16 cellular contexts compared by ENCODE assay signal in genomic region chr10:132374176-132374575, GRCh38. TPM values are rescaled to one million over a fixed set of nuclear protein-coding genes. Genes with fewer than 3 reads are reported as not detected.
DNase-seq lines count a peak whose midpoint lies in the region; ATAC-seq and TF ChIP-seq lines count a peak whose summit lies in the region.
"Had no signal": no experiment of that assay in that cellular context is flagged by ENCODE, and none has a peak within 500 bp of the region (broad histone marks: within the 10 kb centered on the region; RNA-seq: fewer than 3 reads in every experiment).

No MANE protein-coding gene starts in this region.

- peaks cover 21% of the 10 kb centered on the region for H3K4me1 Mint-ChIP-seq in GM23338

- peak overlapping the region; percentile 31 for H3K9ac ChIP-seq in neuronal stem cell (ENCODE audit: low read depth, low read length, poor library complexity)
- H3K9ac ChIP-seq in mammary epithelial cell (ENCODE audit: insufficient read depth, low read length): no peak overlapping the region

- peak overlapping the region; percentile 92 for H2AK5ac ChIP-seq in neuronal stem cell (ENCODE audit: low read depth, low read length)

- ATAC-seq in Right ventricle myocardium inferior: no peak
- ATAC-seq in heart right ventricle: no peak
- ATAC-seq in RWPE2 (ENCODE audit: low read depth): no peak
- ATAC-seq in GM23338: no peak
- ATAC-seq in GM21786 (IDR thresholded peaks at IDR 0.05; ENCODE audit: unreplicated experiment): no peak
- ATAC-seq: A549 had no signal

- no peak overlapping the region for H3K18ac ChIP-seq in neuronal stem cell (ENCODE audit: low read length)

- H2BK12ac ChIP-seq in neuronal stem cell (ENCODE audit: low read length): no peak overlapping the region

- no peak overlapping the region for H3K27ac ChIP-seq in heart right ventricle
- no peak overlapping the region for H3K27ac ChIP-seq in RWPE2 (ENCODE audit: poor library complexity, severe bottlenecking)
- H3K27ac ChIP-seq in neuronal stem cell (replicated peaks; ENCODE audit: low read length): no peak overlapping the region
- no peak overlapping the region for H3K27ac ChIP-seq in mammary epithelial cell (ENCODE audit: insufficient read depth, low read depth, low read length)
- no peak overlapping the region for H3K27ac ChIP-seq in GM23338 (ENCODE audit: low read depth)
- H3K27ac ChIP-seq: A549, C4-2B had no signal

- no peak overlapping the region for H4K8ac ChIP-seq in neuronal stem cell (ENCODE audit: low read depth, low read length)

- H3K9me2 ChIP-seq in GM23338 (ENCODE audit: insufficient read depth): no peaks in the 10 kb centered on the region

- H3K9me3 ChIP-seq in heart right ventricle (no peaks in the 10 kb centered on the region), RWPE2 (ENCODE audit: severe bottlenecking) (no peaks in the 10 kb centered on the region), neuronal stem cell (replicated peaks in 1 of 2; ENCODE audit: control insufficient read depth in 2 of 2, insufficient read depth in 1 of 2, low read depth in 1 of 2, low read length in 2 of 2) (no peaks in the 10 kb centered on the region), mammary epithelial cell (replicated peaks; ENCODE audit: insufficient read depth, low read length) (no peaks in the 10 kb centered on the region)
- H3K9me3 ChIP-seq: A549 had no signal

- H3K27me3 Mint-ChIP-seq in GM23338 (ENCODE audit: insufficient read depth, low read depth, poor library complexity): peaks cover 10% of the 10 kb centered on the region

- H3K9me3 Mint-ChIP-seq in GM23338: no peaks in the 10 kb centered on the region

- BruUV-seq in mammary epithelial cell (replicated peaks; lab: Mats Ljungman, UMichigan): no TSS peak

- no peaks in the 10 kb centered on the region for H3F3A ChIP-seq in GM23338 (replicated peaks; ENCODE audit: low read depth)

- no peaks in the 10 kb centered on the region for H4K20me1 ChIP-seq in mammary epithelial cell (ENCODE audit: insufficient read depth, low read length)
- no peaks in the 10 kb centered on the region for H4K20me1 ChIP-seq in GM23338 (replicated peaks; ENCODE audit: insufficient read depth)

- intact Hi-C loops in Right ventricle myocardium inferior (cut with DNase I) (no loop called here), heart right ventricle (cut with DNase I) (no loop called here), mammary epithelial cell (cut with micrococcal nuclease) (loop anchor here (5.0 kb wide), 1 partner anchor 152 kb away; no protein-coding TSS in a partner anchor)

- H3K23ac ChIP-seq in neuronal stem cell (ENCODE audit: low read depth, low read length, poor library complexity): peak overlapping the region; percentile 49

- DNase-seq in Right ventricle myocardium inferior (ENCODE audit: missing footprints) (peak; percentile 55), heart right ventricle (no peak), RWPE2 (ENCODE audit: low spot score) (peak; percentile 24), neuronal stem cell (ENCODE audit: low spot score) (no peak), mammary epithelial cell (no peak), GM23338 (ENCODE audit: low spot score) (no peak)
- DNase-seq: DMS 273 treated with DMSO at 0.1 percent for 48 hours, GF-D8, NCI-H1092, NCI-H146, NCI-H2081 treated with DMSO at 0.1 percent for 48 hours, NCI-H510A, SHP77 had no signal

- H3K79me2 ChIP-seq in mammary epithelial cell (ENCODE audit: insufficient read depth, low read length): no peaks in the 10 kb centered on the region
- H3K79me2 ChIP-seq in GM23338 (replicated peaks; ENCODE audit: insufficient read depth): no peaks in the 10 kb centered on the region

- no peak overlapping the region for H3K27ac Mint-ChIP-seq in GM23338

- H3K4me2 ChIP-seq in neuronal stem cell (ENCODE audit: insufficient read depth, low read length, poor library complexity, severe bottlenecking) (no peak overlapping the region), mammary epithelial cell (ENCODE audit: insufficient read depth, low read depth, low read length) (no peak overlapping the region), GM23338 (no peak overlapping the region)
- H3K4me2 ChIP-seq: A549 had no signal

- H4K91ac ChIP-seq in neuronal stem cell (ENCODE audit: low read depth, low read length, poor library complexity): no peak overlapping the region

- CTCF ChIA-PET in mammary epithelial cell (lab: Charles Lee; ENCODE audit: low non-redundant PET): no interaction called here

- no peak overlapping the region for H3K4ac ChIP-seq in neuronal stem cell (ENCODE audit: low read length)

- in situ Hi-C loops in mammary epithelial cell (cut with MboI; ENCODE audit: low sequenced_read_pairs in 2 of 2): no loop called here

- dilution Hi-C loops in mammary epithelial cell (cut with HindIII; ENCODE audit: low sequenced_read_pairs): no loop called here

- H2BK15ac ChIP-seq in neuronal stem cell (ENCODE audit: low read length): no peak overlapping the region

- no peaks in the 10 kb centered on the region for H3K79me1 ChIP-seq in neuronal stem cell (ENCODE audit: low read depth, low read length)

- H2BK5ac ChIP-seq in neuronal stem cell (ENCODE audit: low read length): peak overlapping the region; percentile 43

- no peak overlapping the region for H3K4me3 Mint-ChIP-seq in GM23338

- H3K4me3 ChIP-seq in heart right ventricle (no peak overlapping the region), RWPE2 (ENCODE audit: severe bottlenecking) (no peak overlapping the region), neuronal stem cell (ENCODE audit: low read length in 2 of 2) (no peak overlapping the region), mammary epithelial cell (replicated peaks in 1 of 3; ENCODE audit: insufficient read depth in 1 of 3, low read depth in 2 of 3, low read length in 3 of 3) (no peak overlapping the region), GM23338 (no peak overlapping the region)
- H3K4me3 ChIP-seq: A549 had no signal

- TF ChIP-seq CTCF in heart right ventricle (IDR thresholded peaks at IDR 0.05): no peak
- TF ChIP-seq CTCF in RWPE2 (IDR thresholded peaks at IDR 0.05; ENCODE audit: poor library complexity, severe bottlenecking): no peak
- TF ChIP-seq CTCF in mammary epithelial cell (conservative IDR thresholded peaks at IDR 0.05 in 1 of 2, IDR thresholded peaks at IDR 0.05 in 1 of 2; ENCODE audit: extremely low read depth in 1 of 2, insufficient read depth in 1 of 2, low read depth in 1 of 2, low read length in 2 of 2): no peak
- TF ChIP-seq CTCF in GM23338 (conservative IDR thresholded peaks at IDR 0.05; ENCODE audit: low read depth in 2 of 2): no peak

- peaks cover 0 to 3% (median 0%) of the 10 kb centered on the region in 7 donors for H3K27me3 ChIP-seq in heart right ventricle
- no peaks in the 10 kb centered on the region for H3K27me3 ChIP-seq in RWPE2 (ENCODE audit: insufficient read depth, poor library complexity, severe bottlenecking)
- no peaks in the 10 kb centered on the region for H3K27me3 ChIP-seq in neuronal stem cell (ENCODE audit: control insufficient read depth in 3 of 3, insufficient read depth in 3 of 3, low read depth in 1 of 3, low read length in 3 of 3)
- no peaks in the 10 kb centered on the region for H3K27me3 ChIP-seq in mammary epithelial cell (ENCODE audit: insufficient read depth, low read length)
- no peaks in the 10 kb centered on the region for H3K27me3 ChIP-seq in GM23338 (ENCODE audit: insufficient read depth)

- 82 to 92% methylated on average over 8 of the region's 8 CpGs for WGBS in heart right ventricle, 2 donors
- WGBS in neuronal stem cell (ENCODE audit: extremely low coverage in 2 of 2, insufficient read length in 2 of 2, insufficient replicate concordance in 1 of 2), 2 donors: no CpG with 5 or more reads among the region's 8 CpGs
- 74% methylated on average over 6 of the region's 8 CpGs for WGBS in mammary epithelial cell (ENCODE audit: low coverage, missing lambda C conversion rate)

- H3K14ac ChIP-seq in neuronal stem cell (ENCODE audit: low read length): no peak overlapping the region

- H2AFZ ChIP-seq in neuronal stem cell (ENCODE audit: low read length) (no peak overlapping the region), mammary epithelial cell (ENCODE audit: low read depth, low read length) (no peak overlapping the region), GM23338 (no peak overlapping the region)

- H3K36me3 Mint-ChIP-seq in GM23338 (ENCODE audit: low read depth): peaks cover under 1% of the 10 kb centered on the region; the same call in 2 of the 3 replicates

- H3K36me3 ChIP-seq in heart right ventricle (no peaks in the 10 kb centered on the region), RWPE2 (ENCODE audit: low read depth) (no peaks in the 10 kb centered on the region), neuronal stem cell (replicated peaks in 1 of 2; ENCODE audit: control insufficient read depth in 2 of 2, insufficient read depth in 2 of 2, low read length in 2 of 2) (peaks cover 0 to 6% of the 10 kb centered on the region in 2 donors), mammary epithelial cell (ENCODE audit: insufficient read depth, low read length) (no peaks in the 10 kb centered on the region), GM23338 (ENCODE audit: insufficient read depth) (no peaks in the 10 kb centered on the region)

- peaks cover 0 to 12% (median 0%) of the 10 kb centered on the region in 9 donors for H3K4me1 ChIP-seq in heart right ventricle
- no peaks in the 10 kb centered on the region for H3K4me1 ChIP-seq in RWPE2 (ENCODE audit: insufficient read depth, poor library complexity, severe bottlenecking)
- H3K4me1 ChIP-seq in neuronal stem cell (ENCODE audit: control insufficient read depth in 2 of 2, insufficient read depth in 1 of 2, low read depth in 1 of 2, low read length in 2 of 2): no peaks in the 10 kb centered on the region
- H3K4me1 ChIP-seq in mammary epithelial cell (ENCODE audit: insufficient read depth, low read length): no peaks in the 10 kb centered on the region
- H3K4me1 ChIP-seq in GM23338 (ENCODE audit: insufficient read depth): no peaks in the 10 kb centered on the region
- H3K4me1 ChIP-seq: A549 had no signal

- H2BK120ac ChIP-seq in neuronal stem cell (ENCODE audit: low read depth, low read length): no peak overlapping the region

RNA-seq across cellular contexts. Expression of gene PWWP2B, which starts 22.8 kb away (rescaled TPM):
- total RNA-seq in Right ventricle myocardium inferior (22.3 TPM), heart right ventricle (10 to 100 TPM; 11.1 to 21.3 (median 15.1) TPM), mammary epithelial cell (10 to 100 TPM; 10.7 to 12.3 TPM)
- polyA plus RNA-seq in heart right ventricle (10 to 100 TPM; 11.9 to 15.3 TPM), mammary epithelial cell (4.3 TPM), GM23338 (2016; fragmentation: Nextera tagmentation; extraction: Ambion mirVana) (2.2 and 2.3 TPM in 2 replicates)
- polyA plus RNA-seq in neuronal stem cell (2013, experiment 1 of 2): 2.1 TPM
- polyA plus RNA-seq in neuronal stem cell (2013, experiment 2 of 2): 2.0 TPM
- polyA minus RNA-seq in mammary epithelial cell: 2.8 TPM
- 8.6 and 12.8 TPM in 2 replicates for total RNA-seq in GM23338 (2014; rRNA removed; shearing (Covaris generic))

RNA-seq across cellular contexts. Expression of gene LRRC27, which starts 42.2 kb away (rescaled TPM):
- total RNA-seq in Right ventricle myocardium inferior: 4.2 TPM
- total RNA-seq in heart right ventricle: 1 to 10 TPM; 3.0 to 8.1 (median 4.7) TPM
- polyA plus RNA-seq in heart right ventricle: 1 to 10 TPM; 3.5 to 6.0 TPM
- 12.6 TPM for polyA plus RNA-seq in neuronal stem cell (2013, experiment 1 of 2)
- polyA plus RNA-seq in neuronal stem cell (2013, experiment 2 of 2): 11.2 TPM
- total RNA-seq in mammary epithelial cell: 1 to 10 TPM; 6.1 to 6.8 TPM
- polyA plus RNA-seq in mammary epithelial cell: 2.0 TPM
- 1.3 TPM for polyA minus RNA-seq in mammary epithelial cell
- 3.1 and 3.5 TPM in 2 replicates for total RNA-seq in GM23338 (2014; rRNA removed; shearing (Covaris generic))
- polyA plus RNA-seq in GM23338 (2016; fragmentation: Nextera tagmentation; extraction: Ambion mirVana): 2.2 and 2.9 TPM in 2 replicates

Comparison
In these comparisons a context has a peak if more than half of its experiments do, and no peak if none do; other contexts are left out.
1. DNase-seq: peak in Right ventricle myocardium inferior (single experiment) and RWPE2 (single experiment); none in heart right ventricle (0 of 2), neuronal stem cell (single experiment), mammary epithelial cell (single experiment) and GM23338 (single experiment).